28 cellular contexts compared by ENCODE assay signal in the genomic region with DNA sequence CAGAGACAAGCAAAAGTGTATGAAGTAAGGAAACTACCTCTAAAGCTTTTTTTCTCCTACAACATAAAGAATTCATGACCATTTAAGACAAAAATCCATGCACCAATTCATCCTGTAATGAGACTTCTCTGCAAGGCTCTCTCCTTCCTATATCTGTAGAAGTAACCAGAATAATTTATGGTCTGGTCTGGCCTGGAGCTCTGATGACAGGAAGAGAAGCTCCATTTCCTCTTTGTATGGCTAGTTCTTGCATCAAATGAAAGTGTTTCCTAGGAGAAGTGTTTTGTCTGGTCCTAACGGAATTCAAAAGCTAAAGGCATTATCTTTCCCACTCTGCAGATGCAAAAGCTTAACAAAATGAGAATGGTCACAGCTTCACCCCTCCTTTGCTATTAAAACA. TPM values are rescaled to one million over a fixed set of nuclear protein-coding genes. Genes with fewer than 3 reads are reported as not detected.
DNase-seq lines count a peak whose midpoint lies in the region; TF ChIP-seq lines count a peak whose summit lies in the region.
"Had no signal": no experiment of that assay in that cellular context is flagged by ENCODE, and none has a peak within 500 bp of the region (broad histone marks: within the 10 kb centered on the region; RNA-seq: fewer than 3 reads in every experiment).

No MANE protein-coding gene starts in this region.

- H3K27me3 ChIP-seq in endodermal cell (ENCODE audit: control insufficient read depth, insufficient read depth, low read length, poor library complexity, severe bottlenecking) (no peaks in the 10 kb centered on the region), neuron (ENCODE audit: insufficient read depth, low read length) (no peaks in the 10 kb centered on the region)
- H3K27me3 ChIP-seq: esophagus muscularis mucosa had no signal

- no peaks in the 10 kb centered on the region for H3K36me3 ChIP-seq in endodermal cell (ENCODE audit: control insufficient read depth, insufficient read depth, low read length)
- H3K36me3 ChIP-seq in neuron (ENCODE audit: insufficient read depth, low read length) = no peaks in the 10 kb centered on the region
- H3K36me3 ChIP-seq: esophagus muscularis mucosa, thoracic aorta had no signal

- 70% methylated on average over 1 of the region's 1 CpG; no CpG with 5 or more reads in 1 of the 2 experiments for WGBS in endodermal cell (ENCODE audit: insufficient coverage in 1 of 2, insufficient read length in 1 of 2), 2 experiments

- no peaks in the 10 kb centered on the region for H3K9me3 Mint-ChIP-seq in endodermal cell
- H3K9me3 Mint-ChIP-seq in activated naive CD4-positive, alpha-beta T cell treated with anti-CD3 and anti-CD28 coated beads, Interleukin-2, amount 10 ng/mL, durations not matched to agents 7 days and 5 days = no peaks in the 10 kb centered on the region
- H3K9me3 Mint-ChIP-seq: activated CD8-positive, alpha-beta T cell treated with anti-CD3 and anti-CD28 coated beads for 36 hours; activated T-helper 2 cell treated with anti-CD3 and anti-CD28 coated beads, Interferon-gamma antibody, Interleukin-2, Interleukin-4, amounts not matched to agents 10 μg/mL and 5 μg/mL and 100 μg/mL, durations not matched to agents 14 hours and 24 hours and 36 hours; stimulated activated naive CD8-positive, alpha-beta T cell treated with anti-CD3 and anti-CD28 coated beads, Interleukin-15, Interleukin-2, amounts not matched to agents 100 ng/mL and 50 ng/mL, for 24 hours had no signal

- CTCF ChIA-PET in activated naive CD4-positive, alpha-beta T cell treated with anti-CD3 and anti-CD28 coated beads, Interleukin-2, amount 10 ng/mL, durations not matched to agents 7 days and 5 days (lab: Charles Lee) = no interaction called here

- no peak overlapping the region for H3K9ac ChIP-seq in endodermal cell (ENCODE audit: extremely low read depth, low read length, poor library complexity, severe bottlenecking)
- H3K9ac ChIP-seq: GM23248, KMS-11 had no signal

- peak overlapping the region; percentile 69 for H2AFZ ChIP-seq in neuron (ENCODE audit: low read depth, low read length)

- H3K27ac ChIP-seq in endodermal cell (ENCODE audit: low read depth, low read length) = peak overlapping the region; percentile 27
- H3K27ac ChIP-seq: 22Rv1, esophagus muscularis mucosa, GM23248, KMS-11, thoracic aorta had no signal

- no peaks in the 10 kb centered on the region for H3K27me3 Mint-ChIP-seq in endodermal cell (ENCODE audit: insufficient read depth)
- H3K27me3 Mint-ChIP-seq in activated naive CD4-positive, alpha-beta T cell treated with anti-CD3 and anti-CD28 coated beads, Interleukin-2, amount 10 ng/mL, durations not matched to agents 7 days and 5 days = peaks cover 4% of the 10 kb centered on the region
- H3K27me3 Mint-ChIP-seq: activated CD8-positive, alpha-beta T cell treated with anti-CD3 and anti-CD28 coated beads for 36 hours had no signal

- H3K4me1 ChIP-seq in endodermal cell (ENCODE audit: control insufficient read depth, insufficient read depth, low read length) (no peaks in the 10 kb centered on the region), neuron (ENCODE audit: insufficient read depth, low read length) (peaks cover 22% of the 10 kb centered on the region)
- H3K4me1 ChIP-seq: esophagus muscularis mucosa had no signal

- H3K9me3 ChIP-seq in endodermal cell (ENCODE audit: control insufficient read depth, low read length) (no peaks in the 10 kb centered on the region), neuron (ENCODE audit: low read length) (no peaks in the 10 kb centered on the region)
- H3K9me3 ChIP-seq: esophagus muscularis mucosa, thoracic aorta had no signal

- H3K4me3 ChIP-seq in endodermal cell (ENCODE audit: low read length) = no peak overlapping the region
- no peak overlapping the region for H3K4me3 ChIP-seq in neuron (ENCODE audit: low read length)
- H3K4me3 ChIP-seq: esophagus muscularis mucosa, GM23248, thoracic aorta had no signal

- H3K27ac Mint-ChIP-seq in endodermal cell = no peak overlapping the region
- H3K27ac Mint-ChIP-seq in activated naive CD4-positive, alpha-beta T cell treated with anti-CD3 and anti-CD28 coated beads, Interleukin-2, amount 10 ng/mL, durations not matched to agents 7 days and 5 days = no peak overlapping the region
- H3K27ac Mint-ChIP-seq: activated CD8-positive, alpha-beta T cell treated with anti-CD3 and anti-CD28 coated beads for 36 hours; activated naive CD8-positive, alpha-beta T cell treated with anti-CD3 and anti-CD28 coated beads, Interleukin-2, amount 10 ng/mL, durations not matched to agents 7 days and 5 days; activated T-helper 2 cell treated with anti-CD3 and anti-CD28 coated beads, Interferon-gamma antibody, Interleukin-2, Interleukin-4, amounts not matched to agents 10 μg/mL and 5 μg/mL and 100 μg/mL, durations not matched to agents 14 hours and 24 hours and 36 hours; stimulated activated naive CD8-positive, alpha-beta T cell treated with anti-CD3 and anti-CD28 coated beads, Interleukin-15, Interleukin-2, amounts not matched to agents 100 ng/mL and 50 ng/mL, for 24 hours had no signal

- no peaks in the 10 kb centered on the region for H3K36me3 Mint-ChIP-seq in endodermal cell (ENCODE audit: low read depth)
- no peaks in the 10 kb centered on the region for H3K36me3 Mint-ChIP-seq in activated naive CD4-positive, alpha-beta T cell treated with anti-CD3 and anti-CD28 coated beads, Interleukin-2, amount 10 ng/mL, durations not matched to agents 7 days and 5 days

- TF ChIP-seq CTCF in endodermal cell (conservative IDR thresholded peaks at IDR 0.05) = no peak

- DNase-seq in DMS 273 (lab: John Stamatoyannopoulos, UW; ENCODE audit: unreplicated experiment) (peak; percentile 43), DMS 273 treated with DMSO at 0.1 percent for 48 hours (lab: John Stamatoyannopoulos, UW) (no peak), NCI-H69 (lab: John Stamatoyannopoulos, UW) (peak; percentile 30), endodermal cell (no peak), DMS53 (lab: John Stamatoyannopoulos, UW) (no peak), glomerular visceral epithelial cell (ENCODE audit: extremely low spot score) (no peak)
- no peak for DNase-seq in activated naive CD4-positive, alpha-beta T cell treated with anti-CD3 and anti-CD28 coated beads, Interleukin-2, amount 10 ng/mL, durations not matched to agents 7 days and 5 days
- DNase-seq: activated CD4-positive, alpha-beta T cell treated with anti-CD3 and anti-CD28 coated beads for 1 hour; activated CD8-positive, alpha-beta T cell treated with anti-CD3 and anti-CD28 coated beads for 36 hours; activated naive CD8-positive, alpha-beta T cell treated with anti-CD3 and anti-CD28 coated beads, Interleukin-2, amount 10 ng/mL, durations not matched to agents 7 days and 5 days; Calu3; caudate nucleus; cortex of kidney; hippocampal formation; left cardiac atrium; mammary epithelial cell; NCI-H1092; NCI-H2029 treated with DMSO at 0.1 percent for 48 hours; NCI-H82; SHP77 had no signal

- no peaks in the 10 kb centered on the region for H3K4me1 Mint-ChIP-seq in endodermal cell
- no peaks in the 10 kb centered on the region for H3K4me1 Mint-ChIP-seq in activated naive CD4-positive, alpha-beta T cell treated with anti-CD3 and anti-CD28 coated beads, Interleukin-2, amount 10 ng/mL, durations not matched to agents 7 days and 5 days
- H3K4me1 Mint-ChIP-seq: activated naive CD8-positive, alpha-beta T cell treated with anti-CD3 and anti-CD28 coated beads, Interleukin-2, amount 10 ng/mL, durations not matched to agents 7 days and 5 days had no signal

- no peak overlapping the region for H3K4me3 Mint-ChIP-seq in endodermal cell
- H3K4me3 Mint-ChIP-seq in activated naive CD4-positive, alpha-beta T cell treated with anti-CD3 and anti-CD28 coated beads, Interleukin-2, amount 10 ng/mL, durations not matched to agents 7 days and 5 days = no peak overlapping the region
- H3K4me3 Mint-ChIP-seq: activated CD8-positive, alpha-beta T cell treated with anti-CD3 and anti-CD28 coated beads for 36 hours; activated naive CD8-positive, alpha-beta T cell treated with anti-CD3 and anti-CD28 coated beads, Interleukin-2, amount 10 ng/mL, durations not matched to agents 7 days and 5 days; stimulated activated naive CD8-positive, alpha-beta T cell treated with anti-CD3 and anti-CD28 coated beads, Interleukin-15, Interleukin-2, amounts not matched to agents 100 ng/mL and 50 ng/mL, for 24 hours had no signal

RNA-seq across cellular contexts. Expression of gene SPATA18, which starts 55.0 kb away (rescaled TPM):
- total RNA-seq in endodermal cell = 1 to 10 TPM; 1.4 to 3.3 TPM
- 3.9 TPM for polyA plus RNA-seq in endodermal cell (2013, experiment 1 of 2)
- 2.6 TPM for polyA plus RNA-seq in endodermal cell (2013, experiment 2 of 2)
- total RNA-seq: Calu3 had no signal

Comparison
In these comparisons a context has a peak if more than half of its experiments do, and no peak if none do; other contexts are left out.
1. DNase-seq: peak in DMS 273 (single experiment) and NCI-H69 (single experiment); none in DMS 273 treated with DMSO at 0.1 percent for 48 hours (single experiment), endodermal cell (single experiment), DMS53 (single experiment), activated naive CD4-positive, alpha-beta T cell treated with anti-CD3 and anti-CD28 coated beads, Interleukin-2, amount 10 ng/mL, durations not matched to agents 7 days and 5 days (single experiment) and glomerular visceral epithelial cell (single experiment).